9 cellular contexts compared by ENCODE assay signal in genomic region chr1:203744008-203744972, GRCh38. TPM values are rescaled to one million over a fixed set of nuclear protein-coding genes. Genes with fewer than 3 reads are reported as not detected.
DNase-seq lines count a peak whose midpoint lies in the region; ATAC-seq, FAIRE-seq and TF ChIP-seq lines count a peak whose summit lies in the region.
"Had no signal": no experiment of that assay in that cellular context is flagged by ENCODE, and none has a peak within 500 bp of the region (broad histone marks: within the 10 kb centered on the region; RNA-seq: fewer than 3 reads in every experiment).

No MANE protein-coding gene starts in this region.

- no peak overlapping the region for H3K9ac ChIP-seq in DND-41 (ENCODE audit: low read depth, low read length)
- peak overlapping the region; percentile 11 for H3K9ac ChIP-seq in keratinocyte (ENCODE audit: control insufficient read depth, extremely low read depth, insufficient read depth, low read length)

- H3K79me2 ChIP-seq in DND-41 (ENCODE audit: insufficient read depth, low read length) (no peaks in the 10 kb centered on the region), keratinocyte (ENCODE audit: control insufficient read depth, insufficient read depth, low read length) (no peaks in the 10 kb centered on the region)

- TF ChIP-seq POLR2A in tibial nerve (IDR thresholded peaks at IDR 0.05) (no peak), erythroblast (IDR thresholded peaks at IDR 0.05; ENCODE audit: low read length) (no peak)

- H2AFZ ChIP-seq in DND-41 (ENCODE audit: low read depth, low read length) (no peak overlapping the region), keratinocyte (ENCODE audit: control insufficient read depth, low read length) (no peak overlapping the region)

- dilution Hi-C loops in keratinocyte (cut with MboI; ENCODE audit: extremely low pct_ligation_motif_present, low sequenced_read_pairs) = no loop called here

- H3K4me2 ChIP-seq in DND-41 (ENCODE audit: insufficient read depth, low read length) (no peak overlapping the region), keratinocyte (ENCODE audit: control insufficient read depth, extremely low read depth, insufficient read depth, low read depth, low read length) (peak overlapping the region; percentile 35)

- H3K27me3 ChIP-seq in DND-41 (ENCODE audit: insufficient read depth, low read length, poor library complexity) = no peaks in the 10 kb centered on the region
- no peaks in the 10 kb centered on the region for H3K27me3 ChIP-seq in keratinocyte (ENCODE audit: control insufficient read depth, extremely low read depth, insufficient read depth, low read length)
- H3K27me3 ChIP-seq in tibial nerve = no peaks in the 10 kb centered on the region

- no peaks in the 10 kb centered on the region for H4K20me1 ChIP-seq in DND-41 (ENCODE audit: insufficient read depth, low read length)
- no peaks in the 10 kb centered on the region for H4K20me1 ChIP-seq in keratinocyte (ENCODE audit: control insufficient read depth, extremely low read depth, insufficient read depth, low read length)

- H3K36me3 ChIP-seq in DND-41 (ENCODE audit: insufficient read depth, low read length) = peaks cover 41% of the 10 kb centered on the region
- H3K36me3 ChIP-seq in keratinocyte (ENCODE audit: control insufficient read depth in 2 of 2, extremely low read depth in 1 of 2, insufficient read depth in 2 of 2, low read length in 2 of 2) = peaks cover 3 to 10% of the 10 kb centered on the region in 2 experiments
- H3K36me3 ChIP-seq in tibial nerve = peaks cover 0 to 31% (median 0%) of the 10 kb centered on the region in 3 donors

- H3K4me3 ChIP-seq in DND-41 (ENCODE audit: low read depth in 1 of 2, low read length in 2 of 2) (no peak overlapping the region), astrocyte of the cerebellum (ENCODE audit: low read depth, low read length) (no peak overlapping the region), keratinocyte (ENCODE audit: control insufficient read depth in 2 of 3, extremely low read depth in 1 of 3, insufficient read depth in 2 of 3, low read depth in 1 of 3, low read length in 3 of 3) (no peak overlapping the region), tibial nerve (no peak overlapping the region)

- TF ChIP-seq CTCF in DND-41 (IDR thresholded peaks at IDR 0.05; ENCODE audit: borderline replicate concordance, extremely low read depth, low read length, poor library complexity, severe bottlenecking) (no peak), astrocyte of the cerebellum (IDR thresholded peaks at IDR 0.05; ENCODE audit: low read depth, low read length, missing control alignments) (no peak), keratinocyte (optimal IDR thresholded peaks at IDR 0.05 in 1 of 3, IDR thresholded peaks at IDR 0.05 in 1 of 3, conservative IDR thresholded peaks at IDR 0.05 in 1 of 3; ENCODE audit: extremely low read depth in 1 of 3, insufficient read depth in 2 of 3, low read length in 3 of 3) (no peak), tibial nerve (IDR thresholded peaks at IDR 0.05) (no peak)

- peak; percentile 86 for FAIRE-seq in keratinocyte (lab: Jason Lieb, UNC)
- FAIRE-seq: colon had no signal

- H3K27ac ChIP-seq in DND-41 (ENCODE audit: low read length) = peak overlapping the region; percentile 57
- peak overlapping the region; percentile 30 for H3K27ac ChIP-seq in keratinocyte (ENCODE audit: control insufficient read depth, insufficient read depth, low read length)
- H3K27ac ChIP-seq in tibial nerve = peak overlapping the region in 3 of 4 donors; percentile 11 to 73 (median 67)

- H3K4me1 ChIP-seq in DND-41 (ENCODE audit: insufficient read depth, low read length) (no peaks in the 10 kb centered on the region), keratinocyte (ENCODE audit: control insufficient read depth, extremely low read depth, insufficient read depth, low read length) (peaks cover 26% of the 10 kb centered on the region), tibial nerve (peaks cover 0 to 26% (median 12%) of the 10 kb centered on the region in 4 donors)

- ATAC-seq in DND-41 (ENCODE audit: insufficient read depth, low read depth) (peak; percentile 49; the same call in 2 of the 3 replicates), GM21423 (IDR thresholded peaks at IDR 0.05; ENCODE audit: unreplicated experiment) (no peak)

- H3K9me3 ChIP-seq in DND-41 (ENCODE audit: insufficient read depth, low read length, severe bottlenecking) = no peaks in the 10 kb centered on the region
- H3K9me3 ChIP-seq in keratinocyte (ENCODE audit: control insufficient read depth, low read depth, low read length) = no peaks in the 10 kb centered on the region
- H3K9me3 ChIP-seq in tibial nerve = no peaks in the 10 kb centered on the region

- WGBS in tibial nerve, 2 donors = 56 to 57% methylated on average over 10 of the region's 10 CpGs

- no peaks in the 10 kb centered on the region for H3K9me1 ChIP-seq in keratinocyte (ENCODE audit: control insufficient read depth, extremely low read depth, insufficient read depth, low read length)

- TF ChIP-seq EP300 in tibial nerve (IDR thresholded peaks at IDR 0.05) = peak in 1 of 2 donors; percentile 53

- DNase-seq in DND-41 (peak; percentile 15), KBM-7 (peak; percentile 27), astrocyte of the cerebellum (ENCODE audit: low read depth) (peak; percentile 27), keratinocyte (ENCODE audit: low read depth, low spot score) (peak; percentile 63), tibial nerve (ENCODE audit: low spot score in 2 of 2) (peak; percentile 58 to 75), erythroblast (lab: John Stamatoyannopoulos, UW) (no peak), NCI-H510A (lab: John Stamatoyannopoulos, UW) (no peak)

- in situ Hi-C loops in KBM-7 (cut with MboI; ENCODE audit: low pct_unique_long_range_greater_than_20kb, low sequenced_read_pairs) (no loop called here), astrocyte of the cerebellum (cut with HindIII; ENCODE audit: low sequenced_read_pairs) (no loop called here)

RNA-seq across cellular contexts. Expression of gene LAX1, which starts 20.7 kb away (rescaled TPM):
- 0.05 to 0.09 TPM (median 0.07 TPM) in 3 replicates for polyA plus RNA-seq in keratinocyte
- not detected for polyA plus RNA-seq in keratinocyte (2011; ENCODE audit: low read depth)
- 0.04 TPM in 1 of 2 replicates, not detected in the other for polyA plus RNA-seq in keratinocyte (2011; cell fraction: cytosol; rRNA removed)
- 0.09 and 0.28 TPM in 2 replicates for polyA plus RNA-seq in keratinocyte (2011; cell fraction: nucleus; rRNA removed)
- polyA plus RNA-seq in keratinocyte (2012; ENCODE audit: low replicate concordance) = not detected in 2 replicates
- 0.16 to 0.30 TPM in 2 of 3 replicates, not detected in the other for polyA minus RNA-seq in keratinocyte
- not detected for polyA minus RNA-seq in keratinocyte (2011; cell fraction: cytosol; rRNA and poly(A)+ RNA removed)
- polyA minus RNA-seq in keratinocyte (2011; cell fraction: nucleus; rRNA and poly(A)+ RNA removed) = not detected in 2 replicates
- total RNA-seq in tibial nerve = 1 to 10 TPM in 2 of 4 donors, under 1 TPM in 2; 0.39 to 1.5 (median 1.00) TPM

RNA-seq across cellular contexts. Expression of gene ZBED6, which starts 51.1 kb away (rescaled TPM):
- 8.9 to 11.6 TPM (median 9.6 TPM) in 3 replicates for polyA plus RNA-seq in keratinocyte
- polyA plus RNA-seq in keratinocyte (2011; ENCODE audit: low read depth) = 5.6 TPM
- polyA plus RNA-seq in keratinocyte (2011; cell fraction: cytosol; rRNA removed) = 2.9 and 5.3 TPM in 2 replicates
- polyA plus RNA-seq in keratinocyte (2011; cell fraction: nucleus; rRNA removed) = 16.2 and 17.5 TPM in 2 replicates
- 4.6 and 4.8 TPM in 2 replicates for polyA plus RNA-seq in keratinocyte (2012; ENCODE audit: low replicate concordance)
- polyA minus RNA-seq in keratinocyte = 14.8 to 38.8 TPM (median 31.3 TPM) in 3 replicates
- 8.2 TPM for polyA minus RNA-seq in keratinocyte (2011; cell fraction: cytosol; rRNA and poly(A)+ RNA removed)
- polyA minus RNA-seq in keratinocyte (2011; cell fraction: nucleus; rRNA and poly(A)+ RNA removed) = 24.0 and 42.6 TPM in 2 replicates
- total RNA-seq in tibial nerve = 10 to 100 TPM; 21.4 to 31.4 (median 24.7) TPM

RNA-seq across cellular contexts. Expression of gene ZC3H11A, which starts 51.1 kb away (rescaled TPM):
- polyA plus RNA-seq in keratinocyte = 60.0 to 83.4 TPM (median 78.1 TPM) in 3 replicates
- polyA plus RNA-seq in keratinocyte (2011; ENCODE audit: low read depth) = 41.4 TPM
- polyA plus RNA-seq in keratinocyte (2011; cell fraction: cytosol; rRNA removed) = 34.4 and 53.2 TPM in 2 replicates
- 125 and 161 TPM in 2 replicates for polyA plus RNA-seq in keratinocyte (2011; cell fraction: nucleus; rRNA removed)
- 50.3 and 53.8 TPM in 2 replicates for polyA plus RNA-seq in keratinocyte (2012; ENCODE audit: low replicate concordance)
- 35.6 to 85.3 TPM (median 56.5 TPM) in 3 replicates for polyA minus RNA-seq in keratinocyte
- 56.2 TPM for polyA minus RNA-seq in keratinocyte (2011; cell fraction: cytosol; rRNA and poly(A)+ RNA removed)
- 83.9 and 132 TPM in 2 replicates for polyA minus RNA-seq in keratinocyte (2011; cell fraction: nucleus; rRNA and poly(A)+ RNA removed)
- 100 to 1,000 TPM in 2 of 4 donors, 10 to 100 TPM in 2; 82.5 to 113 (median 95.9) TPM for total RNA-seq in tibial nerve

Comparison
In these comparisons a context has a peak if more than half of its experiments do, and no peak if none do; other contexts are left out.
1. DNase-seq: peak in DND-41 (single experiment), KBM-7 (single experiment), astrocyte of the cerebellum (single experiment), keratinocyte (single experiment) and tibial nerve (2 of 2); none in erythroblast (0 of 2) and NCI-H510A (single experiment).
2. Peak in every context shown above with its lines, with median percentiles within 50 percentile points of each other: H3K27ac ChIP-seq.